20 cellular contexts compared by ENCODE assay signal in the genomic region with DNA sequence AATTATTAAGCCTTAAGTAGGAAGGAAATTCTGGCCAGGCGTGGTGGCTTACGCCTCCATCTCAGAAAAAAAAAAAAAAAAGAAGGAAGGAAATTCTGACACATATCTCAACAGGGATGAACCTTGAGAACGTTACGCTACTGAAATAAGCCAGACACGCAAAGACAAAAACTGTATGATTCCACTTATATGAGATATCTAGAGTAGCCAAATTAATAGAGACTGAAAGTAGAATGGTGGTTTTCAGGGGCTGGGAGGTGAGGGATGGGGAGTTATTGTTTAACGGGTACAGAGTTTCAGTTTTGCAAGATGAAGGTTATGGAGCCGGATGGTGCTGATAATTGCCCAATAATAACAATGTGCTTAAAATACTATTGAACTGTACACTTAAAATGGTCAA. TPM values are rescaled to one million over a fixed set of nuclear protein-coding genes. Genes with fewer than 3 reads are reported as not detected.
DNase-seq lines count a peak whose midpoint lies in the region; ATAC-seq and TF ChIP-seq lines count a peak whose summit lies in the region.
"Had no signal": no experiment of that assay in that cellular context is flagged by ENCODE, and none has a peak within 500 bp of the region (broad histone marks: within the 10 kb centered on the region; RNA-seq: fewer than 3 reads in every experiment).

No MANE protein-coding gene starts in this region.

- DNase-seq in activated CD4-positive, alpha-beta T cell treated with anti-CD3 and anti-CD28 coated beads, Interleukin-2, amount 10 ng/mL, durations not matched to agents 7 days and 5 days, result no peak
- DNase-seq in activated CD4-positive, alpha-beta T cell treated with anti-CD3 and anti-CD28 coated beads for 48 hours, result no peak
- DNase-seq in MM.1S, result peak; percentile 70
- no peak for DNase-seq in stimulated activated effector memory CD8-positive, alpha-beta T cell treated with anti-CD3 and anti-CD28 coated beads, Interleukin-12 subunit alpha, Interleukin-12 subunit beta, amount 100 ng/mL, for 72 hours (ENCODE audit: low spot score in 2 of 2)
- DNase-seq in HT-29 (ENCODE audit: low spot score), result no peak
- DNase-seq in hepatic stellate cell (ENCODE audit: low spot score), result no peak
- no peak for DNase-seq in mesothelial cell of epicardium (ENCODE audit: low spot score in 2 of 2, unreplicated experiment in 2 of 2)
- DNase-seq: activated CD4-positive, alpha-beta T cell treated with anti-CD3 and anti-CD28 coated beads for 1 hour; activated naive CD4-positive, alpha-beta T cell treated with Interleukin-2 at 50 U/mL for 16 hours; immature natural killer cell; mesenchymal stem cell; NCI-H1092; OCI-M1; SK-N-SH; tibial artery had no signal

- no peaks in the 10 kb centered on the region for H3K36me3 Mint-ChIP-seq in activated CD4-positive, alpha-beta T cell treated with anti-CD3 and anti-CD28 coated beads, Interleukin-2, amount 10 ng/mL, durations not matched to agents 7 days and 5 days (ENCODE audit: low read depth)
- H3K36me3 Mint-ChIP-seq in stimulated activated effector memory CD8-positive, alpha-beta T cell treated with anti-CD3 and anti-CD28 coated beads, Interleukin-12 subunit alpha, Interleukin-12 subunit beta, amount 100 ng/mL, for 72 hours, result no peaks in the 10 kb centered on the region
- no peaks in the 10 kb centered on the region for H3K36me3 Mint-ChIP-seq in mesothelial cell of epicardium

- peaks cover 29% of the 10 kb centered on the region for H3F3A ChIP-seq in MM.1S (ENCODE audit: insufficient read depth, low read length)

- no peaks in the 10 kb centered on the region for H3K9me3 ChIP-seq in MM.1S (replicated peaks; ENCODE audit: insufficient read depth, low read length)
- H3K9me3 ChIP-seq: SK-N-SH, tibial artery had no signal

- H3K4me2 ChIP-seq in MM.1S (ENCODE audit: low read depth, low read length), result peak overlapping the region; percentile 56
- H3K4me2 ChIP-seq: SK-N-SH had no signal

- no peaks in the 10 kb centered on the region for H3K9me3 Mint-ChIP-seq in activated CD4-positive, alpha-beta T cell treated with anti-CD3 and anti-CD28 coated beads, Interleukin-2, amount 10 ng/mL, durations not matched to agents 7 days and 5 days
- H3K9me3 Mint-ChIP-seq in stimulated activated effector memory CD8-positive, alpha-beta T cell treated with anti-CD3 and anti-CD28 coated beads, Interleukin-12 subunit alpha, Interleukin-12 subunit beta, amount 100 ng/mL, for 72 hours, result no peaks in the 10 kb centered on the region
- no peaks in the 10 kb centered on the region for H3K9me3 Mint-ChIP-seq in mesothelial cell of epicardium
- H3K9me3 Mint-ChIP-seq: immature natural killer cell had no signal

- no peak overlapping the region for H3K27ac Mint-ChIP-seq in activated CD4-positive, alpha-beta T cell treated with anti-CD3 and anti-CD28 coated beads, Interleukin-2, amount 10 ng/mL, durations not matched to agents 7 days and 5 days
- H3K27ac Mint-ChIP-seq in stimulated activated effector memory CD8-positive, alpha-beta T cell treated with anti-CD3 and anti-CD28 coated beads, Interleukin-12 subunit alpha, Interleukin-12 subunit beta, amount 100 ng/mL, for 72 hours, result no peak overlapping the region
- H3K27ac Mint-ChIP-seq in mesothelial cell of epicardium, result no peak overlapping the region
- H3K27ac Mint-ChIP-seq: immature natural killer cell had no signal

- TF ChIP-seq CTCF in MM.1S (IDR thresholded peaks at IDR 0.05; ENCODE audit: low read length) (no peak), mesothelial cell of epicardium (IDR thresholded peaks at IDR 0.05; ENCODE audit: unreplicated experiment) (no peak)

- H3K4me1 ChIP-seq in MM.1S (ENCODE audit: low read length), result peaks cover 35% of the 10 kb centered on the region
- H3K4me1 ChIP-seq: tibial artery had no signal

- no peaks in the 10 kb centered on the region for H3K27me3 ChIP-seq in MM.1S (replicated peaks; ENCODE audit: insufficient read depth, low read length)

- no peaks in the 10 kb centered on the region for H3K36me3 ChIP-seq in MM.1S (replicated peaks; ENCODE audit: insufficient read depth, low read length)
- H3K36me3 ChIP-seq: tibial artery had no signal

- CTCF ChIA-PET in activated CD4-positive, alpha-beta T cell treated with anti-CD3 and anti-CD28 coated beads, Interleukin-2, amount 10 ng/mL, durations not matched to agents 7 days and 5 days (lab: Charles Lee), result no interaction called here

- no peak overlapping the region for H3K4me3 ChIP-seq in MM.1S (ENCODE audit: low read length)
- H3K4me3 ChIP-seq: tibial artery had no signal

- peak overlapping the region; percentile 3; the same call in 1 of the 2 replicates for H3K27ac ChIP-seq in MM.1S (ENCODE audit: low read length)
- H3K27ac ChIP-seq: tibial artery had no signal

- no peaks in the 10 kb centered on the region for H4K20me1 ChIP-seq in MM.1S (ENCODE audit: insufficient read depth, low read length)

- peak overlapping the region; percentile 40 for H3K4me3 Mint-ChIP-seq in activated CD4-positive, alpha-beta T cell treated with anti-CD3 and anti-CD28 coated beads, Interleukin-2, amount 10 ng/mL, durations not matched to agents 7 days and 5 days
- H3K4me3 Mint-ChIP-seq in stimulated activated effector memory CD8-positive, alpha-beta T cell treated with anti-CD3 and anti-CD28 coated beads, Interleukin-12 subunit alpha, Interleukin-12 subunit beta, amount 100 ng/mL, for 72 hours, result no peak overlapping the region
- H3K4me3 Mint-ChIP-seq in mesothelial cell of epicardium, result no peak overlapping the region
- H3K4me3 Mint-ChIP-seq: immature natural killer cell had no signal

- peaks cover 50% of the 10 kb centered on the region for H3K27me3 Mint-ChIP-seq in activated CD4-positive, alpha-beta T cell treated with anti-CD3 and anti-CD28 coated beads, Interleukin-2, amount 10 ng/mL, durations not matched to agents 7 days and 5 days
- peaks cover 54% of the 10 kb centered on the region for H3K27me3 Mint-ChIP-seq in mesothelial cell of epicardium (ENCODE audit: low read depth)

- H3K4me1 Mint-ChIP-seq in activated CD4-positive, alpha-beta T cell treated with anti-CD3 and anti-CD28 coated beads, Interleukin-2, amount 10 ng/mL, durations not matched to agents 7 days and 5 days, result peaks cover 33% of the 10 kb centered on the region
- H3K4me1 Mint-ChIP-seq in stimulated activated effector memory CD8-positive, alpha-beta T cell treated with anti-CD3 and anti-CD28 coated beads, Interleukin-12 subunit alpha, Interleukin-12 subunit beta, amount 100 ng/mL, for 72 hours, result peaks cover 20% of the 10 kb centered on the region
- no peaks in the 10 kb centered on the region for H3K4me1 Mint-ChIP-seq in mesothelial cell of epicardium

- H3K9me2 ChIP-seq in MM.1S (replicated peaks; ENCODE audit: insufficient read depth, low read length), result no peaks in the 10 kb centered on the region
- H3K9me2 ChIP-seq: SK-N-SH had no signal

- no peak overlapping the region for H3K9ac ChIP-seq in MM.1S (ENCODE audit: low read length)
- H3K9ac ChIP-seq: SK-N-SH had no signal

- H2AFZ ChIP-seq in MM.1S (ENCODE audit: low read length), result no peak overlapping the region

- no peaks in the 10 kb centered on the region for H3K79me2 ChIP-seq in MM.1S (ENCODE audit: low read length)

- peak; percentile 67 for ATAC-seq in GM21619 (IDR thresholded peaks at IDR 0.05; ENCODE audit: unreplicated experiment)
- peak; percentile 53 for ATAC-seq in stimulated activated effector memory CD8-positive, alpha-beta T cell treated with anti-CD3 and anti-CD28 coated beads, Interleukin-12 subunit alpha, Interleukin-12 subunit beta, amount 100 ng/mL, for 72 hours

- POLR2A ChIA-PET in activated CD4-positive, alpha-beta T cell treated with anti-CD3 and anti-CD28 coated beads, Interleukin-2, amount 10 ng/mL, durations not matched to agents 7 days and 5 days (lab: Charles Lee), result no interaction called here

RNA-seq across cellular contexts. Expression of a gene that starts 16.2 kb away (rescaled TPM):
- under 1 TPM in 1 of 2 experiments, not detected in 1; 0.08 TPM for total RNA-seq in activated CD4-positive, alpha-beta T cell treated with anti-CD3 and anti-CD28 coated beads, Interleukin-2, amount 10 ng/mL, durations not matched to agents 7 days and 5 days
- total RNA-seq in HT-29 (2014; rRNA removed; shearing (Covaris generic)), result 66.0 and 91.4 TPM in 2 replicates
- total RNA-seq in mesothelial cell of epicardium, result 0.14 to 0.31 TPM (median 0.29 TPM) in 3 replicates
- total RNA-seq: cardiac septum, frontal cortex, HT1080, omental fat pad had no signal

Comparison
In these comparisons a context has a peak if more than half of its experiments do, and no peak if none do; other contexts are left out.
1. RNA of a gene that starts 16.2 kb away (total RNA-seq): 66.0 to 91.4 TPM in HT-29; 0.14 to 0.31 TPM in mesothelial cell of epicardium and 0.08 TPM in activated CD4-positive, alpha-beta T cell treated with anti-CD3 and anti-CD28 coated beads, Interleukin-2, amount 10 ng/mL, durations not matched to agents 7 days and 5 days; every median in the first group is over 10 times any median in the second.